29 cellular contexts compared by ENCODE assay signal in the genomic region with DNA sequence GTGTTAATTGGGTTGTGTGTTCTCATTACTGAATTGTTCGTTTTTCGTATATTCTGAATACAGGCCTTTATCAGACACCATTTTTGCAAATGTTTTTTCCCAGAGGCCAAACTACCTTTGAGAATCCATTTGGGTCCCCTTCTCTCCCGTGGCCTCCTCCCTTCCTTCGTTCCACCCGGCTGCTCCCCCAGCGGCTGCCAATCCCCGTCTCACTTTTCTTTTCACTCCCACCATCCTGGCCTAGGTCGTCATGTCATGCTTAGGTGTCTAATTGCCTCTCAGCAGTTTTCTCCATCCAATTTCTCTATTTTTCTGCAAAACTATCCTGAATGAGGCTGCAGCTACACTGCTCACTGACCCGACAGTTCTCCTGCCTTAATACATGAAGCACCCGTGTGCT.
"Had no signal": no experiment of that assay in that cellular context is flagged by ENCODE, and none has a peak within 500 bp of the region (broad histone marks: within the 10 kb centered on the region; RNA-seq: fewer than 3 reads in every experiment).

No MANE protein-coding gene starts in this region.

- H3K27me3 ChIP-seq: pancreas, stomach, testis, thyroid gland, transverse colon, upper lobe of left lung had no signal

- H3K9me3 Mint-ChIP-seq: memory B cell; naive thymus-derived CD4-positive, alpha-beta T cell; natural killer cell treated with Interleukin-12 subunit alpha and Interleukin-12 subunit beta and Interleukin-15 and Interleukin-18, amount 100 ng/mL, for 72 hours; neural crest cell had no signal

- H3K4me3 ChIP-seq: left ventricle myocardium inferior, mucosa of descending colon, pancreas, prostate gland, smooth muscle cell, stomach, testis, thyroid gland, transverse colon, upper lobe of left lung had no signal

- H3K4me1 Mint-ChIP-seq: memory B cell, neural crest cell had no signal

- DNase-seq: hippocampal formation; kidney glomerular epithelial cell; left colon; left ventricle myocardium inferior; midbrain; mucosa of descending colon; naive thymus-derived CD4-positive, alpha-beta T cell; nucleus accumbens; pancreas; retina; right cardiac atrium; stimulated activated CD4-positive, alpha-beta T cell treated with anti-CD3 and anti-CD28 coated beads, Interleukin-1b, Interleukin-23, amount 100 ng/mL, for 48 hours; stimulated activated CD4-positive, alpha-beta T cell treated with anti-CD3 and anti-CD28 coated beads, Interleukin-2, amount 100 ng/mL, for 48 hours; stimulated activated CD4-positive, alpha-beta T cell treated with anti-CD3 and anti-CD28 coated beads, Interleukin-4, amount 100 ng/mL, for 4 hours; stimulated activated CD8-positive, alpha-beta memory T cell treated with anti-CD3 and anti-CD28 coated beads, Interleukin-4, amount 100 ng/mL, for 48 hours; stimulated activated naive B cell treated with anti-CD40 and anti-IgM and Interleukin-4, amounts not matched to agents 10 μg/mL and 1 μg/mL and 100 μg/mL, for 72 hours; stimulated activated naive CD8-positive, alpha-beta T cell treated with anti-CD3 and anti-CD28 coated beads, Interleukin-15, Interleukin-2, amounts not matched to agents 100 U/mL and 50 U/mL, for 24 hours; stomach; testis; thyroid gland; transverse colon; upper lobe of left lung had no signal

- FAIRE-seq: keratinocyte, pancreas, urothelium cell line had no signal

- ATAC-seq: left colon; mucosa of descending colon; naive thymus-derived CD4-positive, alpha-beta T cell; natural killer cell treated with Interleukin-12 subunit alpha and Interleukin-12 subunit beta and Interleukin-15 and Interleukin-18, amount 100 ng/mL, for 72 hours; pancreas; right cardiac atrium; stimulated activated naive B cell treated with anti-CD40 and anti-IgM and Interleukin-4, amounts not matched to agents 10 μg/mL and 1 μg/mL and 100 μg/mL, for 72 hours; stimulated activated naive CD8-positive, alpha-beta T cell treated with anti-CD3 and anti-CD28 coated beads, Interleukin-15, Interleukin-2, amounts not matched to agents 100 U/mL and 50 U/mL, for 24 hours had no signal

- H3K9me3 ChIP-seq: left ventricle myocardium inferior, mucosa of descending colon, pancreas, prostate gland, stomach, testis, thyroid gland, transverse colon, upper lobe of left lung had no signal

- H3K27me3 Mint-ChIP-seq: memory B cell; naive thymus-derived CD4-positive, alpha-beta T cell; natural killer cell treated with Interleukin-12 subunit alpha and Interleukin-12 subunit beta and Interleukin-15 and Interleukin-18, amount 100 ng/mL, for 72 hours; stimulated activated naive B cell treated with anti-CD40 and anti-IgM and Interleukin-4, amounts not matched to agents 10 μg/mL and 1 μg/mL and 100 μg/mL, for 72 hours had no signal

- H3K4me1 ChIP-seq: left ventricle myocardium inferior, pancreas, prostate gland, stomach, testis, transverse colon, upper lobe of left lung had no signal

- H3K27ac Mint-ChIP-seq: memory B cell; natural killer cell treated with Interleukin-12 subunit alpha and Interleukin-12 subunit beta and Interleukin-15 and Interleukin-18, amount 100 ng/mL, for 72 hours; stimulated activated naive B cell treated with anti-CD40 and anti-IgM and Interleukin-4, amounts not matched to agents 10 μg/mL and 1 μg/mL and 100 μg/mL, for 72 hours had no signal

- H3K4me3 Mint-ChIP-seq: memory B cell; naive thymus-derived CD4-positive, alpha-beta T cell; natural killer cell treated with Interleukin-12 subunit alpha and Interleukin-12 subunit beta and Interleukin-15 and Interleukin-18, amount 100 ng/mL, for 72 hours; neural crest cell; stimulated activated naive B cell treated with anti-CD40 and anti-IgM and Interleukin-4, amounts not matched to agents 10 μg/mL and 1 μg/mL and 100 μg/mL, for 72 hours had no signal

- H3K27ac ChIP-seq: left ventricle myocardium inferior, pancreas, prostate gland, stomach, testis, thyroid gland, transverse colon, upper lobe of left lung had no signal
